ENCODE assay signal across 1 cellular context in the genomic region with DNA sequence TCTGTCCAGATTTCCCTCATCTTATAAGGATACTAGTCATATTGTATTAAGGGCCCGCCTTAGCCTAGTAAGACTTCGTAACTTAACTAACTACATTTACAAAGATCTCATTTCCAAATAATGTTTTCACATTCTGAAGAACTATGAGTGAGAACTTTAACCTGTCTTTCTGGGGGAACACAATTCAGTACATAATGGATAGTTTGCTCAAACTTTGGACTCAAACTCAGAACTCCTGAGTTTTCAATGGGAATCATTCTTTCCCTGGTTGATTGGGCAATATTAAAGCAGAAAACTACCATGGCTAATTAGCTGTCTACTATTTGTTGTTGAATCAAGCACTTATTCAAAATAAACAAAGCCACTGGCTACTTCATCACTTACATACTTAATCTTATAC.
TF ChIP-seq lines count a peak whose summit lies in the region.

No MANE protein-coding gene starts in this region.

TF ChIP-seq in HepG2, 621 proteins besides CTCF, POLR2A, EP300 and RAD21 (continued from another document and continues in another):
- no peak for TF ChIP-seq AHR (CRISPR knock-in tag; IDR thresholded peaks at IDR 0.05)
- TF ChIP-seq, protein P1, sequence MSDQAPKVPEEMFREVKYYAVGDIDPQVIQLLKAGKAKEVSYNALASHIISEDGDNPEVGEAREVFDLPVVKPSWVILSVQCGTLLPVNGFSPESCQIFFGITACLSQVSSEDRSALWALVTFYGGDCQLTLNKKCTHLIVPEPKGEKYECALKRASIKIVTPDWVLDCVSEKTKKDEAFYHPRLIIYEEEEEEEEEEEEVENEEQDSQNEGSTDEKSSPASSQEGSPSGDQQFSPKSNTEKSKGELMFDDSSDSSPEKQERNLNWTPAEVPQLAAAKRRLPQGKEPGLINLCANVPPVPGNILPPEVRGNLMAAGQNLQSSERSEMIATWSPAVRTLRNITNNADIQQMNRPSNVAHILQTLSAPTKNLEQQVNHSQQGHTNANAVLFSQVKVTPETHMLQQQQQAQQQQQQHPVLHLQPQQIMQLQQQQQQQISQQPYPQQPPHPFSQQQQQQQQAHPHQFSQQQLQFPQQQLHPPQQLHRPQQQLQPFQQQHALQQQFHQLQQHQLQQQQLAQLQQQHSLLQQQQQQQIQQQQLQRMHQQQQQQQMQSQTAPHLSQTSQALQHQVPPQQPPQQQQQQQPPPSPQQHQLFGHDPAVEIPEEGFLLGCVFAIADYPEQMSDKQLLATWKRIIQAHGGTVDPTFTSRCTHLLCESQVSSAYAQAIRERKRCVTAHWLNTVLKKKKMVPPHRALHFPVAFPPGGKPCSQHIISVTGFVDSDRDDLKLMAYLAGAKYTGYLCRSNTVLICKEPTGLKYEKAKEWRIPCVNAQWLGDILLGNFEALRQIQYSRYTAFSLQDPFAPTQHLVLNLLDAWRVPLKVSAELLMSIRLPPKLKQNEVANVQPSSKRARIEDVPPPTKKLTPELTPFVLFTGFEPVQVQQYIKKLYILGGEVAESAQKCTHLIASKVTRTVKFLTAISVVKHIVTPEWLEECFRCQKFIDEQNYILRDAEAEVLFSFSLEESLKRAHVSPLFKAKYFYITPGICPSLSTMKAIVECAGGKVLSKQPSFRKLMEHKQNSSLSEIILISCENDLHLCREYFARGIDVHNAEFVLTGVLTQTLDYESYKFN (CRISPR knock-in tag; conservative IDR thresholded peaks at IDR 0.05) = peak; percentile 96
- TF ChIP-seq THAP11 (CRISPR knock-in tag; IDR thresholded peaks at IDR 0.05) = 0 out of 2 replicates have a peak, but pooled peaks have one; percentile 9
- peak; percentile 95 for TF ChIP-seq HNF4A (CRISPR knock-in tag; IDR thresholded peaks at IDR 0.05)
- peak; percentile 53 for TF ChIP-seq MED1 (CRISPR knock-in tag; IDR thresholded peaks at IDR 0.05)
- TF ChIP-seq ZIK1 (CRISPR knock-in tag; IDR thresholded peaks at IDR 0.05; ENCODE audit: borderline replicate concordance, low read depth) = no peak
- TF ChIP-seq FOXA1 (IDR thresholded peaks at IDR 0.05) = peak; percentile 68
- TF ChIP-seq FOXA1 (CRISPR knock-in tag; IDR thresholded peaks at IDR 0.05) = peak; percentile 67
- TF ChIP-seq NCOR1 (IDR thresholded peaks at IDR 0.05; ENCODE audit: borderline replicate concordance, low read length) = peak; percentile 84
- TF ChIP-seq RXRB (CRISPR knock-in tag; IDR thresholded peaks at IDR 0.05; ENCODE audit: borderline replicate concordance) = peak; percentile 72
- TF ChIP-seq ZMAT3 (CRISPR knock-in tag; conservative IDR thresholded peaks at IDR 0.05) = no peak
- TF ChIP-seq, protein P2, sequence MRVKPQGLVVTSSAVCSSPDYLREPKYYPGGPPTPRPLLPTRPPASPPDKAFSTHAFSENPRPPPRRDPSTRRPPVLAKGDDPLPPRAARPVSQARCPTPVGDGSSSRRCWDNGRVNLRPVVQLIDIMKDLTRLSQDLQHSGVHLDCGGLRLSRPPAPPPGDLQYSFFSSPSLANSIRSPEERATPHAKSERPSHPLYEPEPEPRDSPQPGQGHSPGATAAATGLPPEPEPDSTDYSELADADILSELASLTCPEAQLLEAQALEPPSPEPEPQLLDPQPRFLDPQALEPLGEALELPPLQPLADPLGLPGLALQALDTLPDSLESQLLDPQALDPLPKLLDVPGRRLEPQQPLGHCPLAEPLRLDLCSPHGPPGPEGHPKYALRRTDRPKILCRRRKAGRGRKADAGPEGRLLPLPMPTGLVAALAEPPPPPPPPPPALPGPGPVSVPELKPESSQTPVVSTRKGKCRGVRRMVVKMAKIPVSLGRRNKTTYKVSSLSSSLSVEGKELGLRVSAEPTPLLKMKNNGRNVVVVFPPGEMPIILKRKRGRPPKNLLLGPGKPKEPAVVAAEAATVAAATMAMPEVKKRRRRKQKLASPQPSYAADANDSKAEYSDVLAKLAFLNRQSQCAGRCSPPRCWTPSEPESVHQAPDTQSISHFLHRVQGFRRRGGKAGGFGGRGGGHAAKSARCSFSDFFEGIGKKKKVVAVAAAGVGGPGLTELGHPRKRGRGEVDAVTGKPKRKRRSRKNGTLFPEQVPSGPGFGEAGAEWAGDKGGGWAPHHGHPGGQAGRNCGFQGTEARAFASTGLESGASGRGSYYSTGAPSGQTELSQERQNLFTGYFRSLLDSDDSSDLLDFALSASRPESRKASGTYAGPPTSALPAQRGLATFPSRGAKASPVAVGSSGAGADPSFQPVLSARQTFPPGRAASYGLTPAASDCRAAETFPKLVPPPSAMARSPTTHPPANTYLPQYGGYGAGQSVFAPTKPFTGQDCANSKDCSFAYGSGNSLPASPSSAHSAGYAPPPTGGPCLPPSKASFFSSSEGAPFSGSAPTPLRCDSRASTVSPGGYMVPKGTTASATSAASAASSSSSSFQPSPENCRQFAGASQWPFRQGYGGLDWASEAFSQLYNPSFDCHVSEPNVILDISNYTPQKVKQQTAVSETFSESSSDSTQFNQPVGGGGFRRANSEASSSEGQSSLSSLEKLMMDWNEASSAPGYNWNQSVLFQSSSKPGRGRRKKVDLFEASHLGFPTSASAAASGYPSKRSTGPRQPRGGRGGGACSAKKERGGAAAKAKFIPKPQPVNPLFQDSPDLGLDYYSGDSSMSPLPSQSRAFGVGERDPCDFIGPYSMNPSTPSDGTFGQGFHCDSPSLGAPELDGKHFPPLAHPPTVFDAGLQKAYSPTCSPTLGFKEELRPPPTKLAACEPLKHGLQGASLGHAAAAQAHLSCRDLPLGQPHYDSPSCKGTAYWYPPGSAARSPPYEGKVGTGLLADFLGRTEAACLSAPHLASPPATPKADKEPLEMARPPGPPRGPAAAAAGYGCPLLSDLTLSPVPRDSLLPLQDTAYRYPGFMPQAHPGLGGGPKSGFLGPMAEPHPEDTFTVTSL (CRISPR knock-in tag; IDR thresholded peaks at IDR 0.05; ENCODE audit: borderline replicate concordance) = peak; percentile 93
- TF ChIP-seq, protein P3, sequence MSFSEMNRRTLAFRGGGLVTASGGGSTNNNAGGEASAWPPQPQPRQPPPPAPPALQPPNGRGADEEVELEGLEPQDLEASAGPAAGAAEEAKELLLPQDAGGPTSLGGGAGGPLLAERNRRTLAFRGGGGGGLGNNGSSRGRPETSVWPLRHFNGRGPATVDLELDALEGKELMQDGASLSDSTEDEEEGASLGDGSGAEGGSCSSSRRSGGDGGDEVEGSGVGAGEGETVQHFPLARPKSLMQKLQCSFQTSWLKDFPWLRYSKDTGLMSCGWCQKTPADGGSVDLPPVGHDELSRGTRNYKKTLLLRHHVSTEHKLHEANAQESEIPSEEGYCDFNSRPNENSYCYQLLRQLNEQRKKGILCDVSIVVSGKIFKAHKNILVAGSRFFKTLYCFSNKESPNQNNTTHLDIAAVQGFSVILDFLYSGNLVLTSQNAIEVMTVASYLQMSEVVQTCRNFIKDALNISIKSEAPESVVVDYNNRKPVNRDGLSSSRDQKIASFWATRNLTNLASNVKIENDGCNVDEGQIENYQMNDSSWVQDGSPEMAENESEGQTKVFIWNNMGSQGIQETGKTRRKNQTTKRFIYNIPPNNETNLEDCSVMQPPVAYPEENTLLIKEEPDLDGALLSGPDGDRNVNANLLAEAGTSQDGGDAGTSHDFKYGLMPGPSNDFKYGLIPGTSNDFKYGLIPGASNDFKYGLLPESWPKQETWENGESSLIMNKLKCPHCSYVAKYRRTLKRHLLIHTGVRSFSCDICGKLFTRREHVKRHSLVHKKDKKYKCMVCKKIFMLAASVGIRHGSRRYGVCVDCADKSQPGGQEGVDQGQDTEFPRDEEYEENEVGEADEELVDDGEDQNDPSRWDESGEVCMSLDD (CRISPR knock-in tag; IDR thresholded peaks at IDR 0.05; ENCODE audit: borderline replicate concordance) = no peak
- TF ChIP-seq, protein P4, sequence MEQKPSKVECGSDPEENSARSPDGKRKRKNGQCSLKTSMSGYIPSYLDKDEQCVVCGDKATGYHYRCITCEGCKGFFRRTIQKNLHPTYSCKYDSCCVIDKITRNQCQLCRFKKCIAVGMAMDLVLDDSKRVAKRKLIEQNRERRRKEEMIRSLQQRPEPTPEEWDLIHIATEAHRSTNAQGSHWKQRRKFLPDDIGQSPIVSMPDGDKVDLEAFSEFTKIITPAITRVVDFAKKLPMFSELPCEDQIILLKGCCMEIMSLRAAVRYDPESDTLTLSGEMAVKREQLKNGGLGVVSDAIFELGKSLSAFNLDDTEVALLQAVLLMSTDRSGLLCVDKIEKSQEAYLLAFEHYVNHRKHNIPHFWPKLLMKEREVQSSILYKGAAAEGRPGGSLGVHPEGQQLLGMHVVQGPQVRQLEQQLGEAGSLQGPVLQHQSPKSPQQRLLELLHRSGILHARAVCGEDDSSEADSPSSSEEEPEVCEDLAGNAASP (CRISPR knock-in tag; IDR thresholded peaks at IDR 0.05; ENCODE audit: borderline replicate concordance) = peak; percentile 47; the same call in 1 of the 2 replicates
- TF ChIP-seq ZBTB8A (CRISPR knock-in tag; IDR thresholded peaks at IDR 0.05; ENCODE audit: borderline replicate concordance, low read depth) = no peak
- TF ChIP-seq SOX6 (IDR thresholded peaks at IDR 0.05) = no peak
- peak; percentile 92 for TF ChIP-seq SOX6 (CRISPR knock-in tag; IDR thresholded peaks at IDR 0.05)
- TF ChIP-seq, protein P5, sequence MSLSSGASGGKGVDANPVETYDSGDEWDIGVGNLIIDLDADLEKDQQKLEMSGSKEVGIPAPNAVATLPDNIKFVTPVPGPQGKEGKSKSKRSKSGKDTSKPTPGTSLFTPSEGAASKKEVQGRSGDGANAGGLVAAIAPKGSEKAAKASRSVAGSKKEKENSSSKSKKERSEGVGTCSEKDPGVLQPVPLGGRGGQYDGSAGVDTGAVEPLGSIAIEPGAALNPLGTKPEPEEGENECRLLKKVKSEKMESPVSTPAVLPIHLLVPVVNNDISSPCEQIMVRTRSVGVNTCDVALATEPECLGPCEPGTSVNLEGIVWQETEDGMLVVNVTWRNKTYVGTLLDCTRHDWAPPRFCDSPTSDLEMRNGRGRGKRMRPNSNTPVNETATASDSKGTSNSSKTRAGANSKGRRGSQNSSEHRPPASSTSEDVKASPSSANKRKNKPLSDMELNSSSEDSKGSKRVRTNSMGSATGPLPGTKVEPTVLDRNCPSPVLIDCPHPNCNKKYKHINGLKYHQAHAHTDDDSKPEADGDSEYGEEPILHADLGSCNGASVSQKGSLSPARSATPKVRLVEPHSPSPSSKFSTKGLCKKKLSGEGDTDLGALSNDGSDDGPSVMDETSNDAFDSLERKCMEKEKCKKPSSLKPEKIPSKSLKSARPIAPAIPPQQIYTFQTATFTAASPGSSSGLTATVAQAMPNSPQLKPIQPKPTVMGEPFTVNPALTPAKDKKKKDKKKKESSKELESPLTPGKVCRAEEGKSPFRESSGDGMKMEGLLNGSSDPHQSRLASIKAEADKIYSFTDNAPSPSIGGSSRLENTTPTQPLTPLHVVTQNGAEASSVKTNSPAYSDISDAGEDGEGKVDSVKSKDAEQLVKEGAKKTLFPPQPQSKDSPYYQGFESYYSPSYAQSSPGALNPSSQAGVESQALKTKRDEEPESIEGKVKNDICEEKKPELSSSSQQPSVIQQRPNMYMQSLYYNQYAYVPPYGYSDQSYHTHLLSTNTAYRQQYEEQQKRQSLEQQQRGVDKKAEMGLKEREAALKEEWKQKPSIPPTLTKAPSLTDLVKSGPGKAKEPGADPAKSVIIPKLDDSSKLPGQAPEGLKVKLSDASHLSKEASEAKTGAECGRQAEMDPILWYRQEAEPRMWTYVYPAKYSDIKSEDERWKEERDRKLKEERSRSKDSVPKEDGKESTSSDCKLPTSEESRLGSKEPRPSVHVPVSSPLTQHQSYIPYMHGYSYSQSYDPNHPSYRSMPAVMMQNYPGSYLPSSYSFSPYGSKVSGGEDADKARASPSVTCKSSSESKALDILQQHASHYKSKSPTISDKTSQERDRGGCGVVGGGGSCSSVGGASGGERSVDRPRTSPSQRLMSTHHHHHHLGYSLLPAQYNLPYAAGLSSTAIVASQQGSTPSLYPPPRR (CRISPR knock-in tag; IDR thresholded peaks at IDR 0.05; ENCODE audit: borderline replicate concordance) = peak; percentile 66; the same call in 1 of the 2 replicates
- no peak for TF ChIP-seq ZNF652 (CRISPR knock-in tag; IDR thresholded peaks at IDR 0.05; ENCODE audit: borderline replicate concordance, low read depth)
- TF ChIP-seq LCORL (IDR thresholded peaks at IDR 0.05) = peak; percentile 17; the same call in 1 of the 2 replicates
- TF ChIP-seq LCORL (CRISPR knock-in tag; IDR thresholded peaks at IDR 0.05) = no peak
- TF ChIP-seq ZNF317 (CRISPR knock-in tag; IDR thresholded peaks at IDR 0.05) = 0 out of 2 replicates have a peak, but pooled peaks have one; percentile 34
- TF ChIP-seq MIXL1 (CRISPR knock-in tag; IDR thresholded peaks at IDR 0.05) = peak; percentile 97
- no peak for TF ChIP-seq CREB1 (IDR thresholded peaks at IDR 0.05)
- peak; percentile 48 for TF ChIP-seq CREB1 (CRISPR knock-in tag; IDR thresholded peaks at IDR 0.05)
- peak; percentile 55; the same call in 1 of the 2 replicates for TF ChIP-seq ZNF331 (CRISPR knock-in tag; IDR thresholded peaks at IDR 0.05)
- TF ChIP-seq KAT2B (IDR thresholded peaks at IDR 0.05; ENCODE audit: borderline replicate concordance, low read depth, low read length) = no peak
- peak; percentile 96 for TF ChIP-seq ISL2 (CRISPR knock-in tag; IDR thresholded peaks at IDR 0.05)
- no peak for TF ChIP-seq GPN1 (CRISPR knock-in tag; IDR thresholded peaks at IDR 0.05; ENCODE audit: borderline replicate concordance)
- TF ChIP-seq ZNF605 (CRISPR knock-in tag; IDR thresholded peaks at IDR 0.05) = no peak
- TF ChIP-seq ZSCAN20 (CRISPR knock-in tag; IDR thresholded peaks at IDR 0.05; ENCODE audit: borderline replicate concordance) = no peak
- peak; percentile 64; the same call in 1 of the 2 replicates for TF ChIP-seq NAIF1 (CRISPR knock-in tag; IDR thresholded peaks at IDR 0.05; ENCODE audit: borderline replicate concordance)
- TF ChIP-seq RBM22 (optimal IDR thresholded peaks at IDR 0.05; ENCODE audit: low read length) = no peak
- TF ChIP-seq, protein P6, sequence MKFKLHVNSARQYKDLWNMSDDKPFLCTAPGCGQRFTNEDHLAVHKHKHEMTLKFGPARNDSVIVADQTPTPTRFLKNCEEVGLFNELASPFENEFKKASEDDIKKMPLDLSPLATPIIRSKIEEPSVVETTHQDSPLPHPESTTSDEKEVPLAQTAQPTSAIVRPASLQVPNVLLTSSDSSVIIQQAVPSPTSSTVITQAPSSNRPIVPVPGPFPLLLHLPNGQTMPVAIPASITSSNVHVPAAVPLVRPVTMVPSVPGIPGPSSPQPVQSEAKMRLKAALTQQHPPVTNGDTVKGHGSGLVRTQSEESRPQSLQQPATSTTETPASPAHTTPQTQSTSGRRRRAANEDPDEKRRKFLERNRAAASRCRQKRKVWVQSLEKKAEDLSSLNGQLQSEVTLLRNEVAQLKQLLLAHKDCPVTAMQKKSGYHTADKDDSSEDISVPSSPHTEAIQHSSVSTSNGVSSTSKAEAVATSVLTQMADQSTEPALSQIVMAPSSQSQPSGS (CRISPR knock-in tag; IDR thresholded peaks at IDR 0.05) = peak; percentile 72; the same call in 1 of the 2 replicates
- TF ChIP-seq NONO (IDR thresholded peaks at IDR 0.05) = no peak
- peak; percentile 52; the same call in 1 of the 2 replicates for TF ChIP-seq NONO (CRISPR knock-in tag; conservative IDR thresholded peaks at IDR 0.05)
- peak; percentile 63; the same call in 1 of the 2 replicates for TF ChIP-seq PPARG (CRISPR knock-in tag; conservative IDR thresholded peaks at IDR 0.05)
- TF ChIP-seq ZSCAN25 (CRISPR knock-in tag; IDR thresholded peaks at IDR 0.05) = no peak
- TF ChIP-seq ZBTB38 (CRISPR knock-in tag; IDR thresholded peaks at IDR 0.05) = no peak
- TF ChIP-seq TBX2 (CRISPR knock-in tag; IDR thresholded peaks at IDR 0.05; ENCODE audit: borderline replicate concordance) = peak; percentile 64; the same call in 1 of the 2 replicates
- no peak for TF ChIP-seq SMAD1 (CRISPR knock-in tag; IDR thresholded peaks at IDR 0.05; ENCODE audit: borderline replicate concordance, low read depth)
- TF ChIP-seq ATRX (CRISPR knock-in tag; IDR thresholded peaks at IDR 0.05; ENCODE audit: borderline replicate concordance) = no peak
- TF ChIP-seq ZNF138 (CRISPR knock-in tag; IDR thresholded peaks at IDR 0.05; ENCODE audit: low read depth) = no peak
- peak; percentile 95 for TF ChIP-seq CEBPB (IDR thresholded peaks at IDR 0.05; ENCODE audit: borderline replicate concordance, low read depth, low read length)
